ENCODE assay signal across 9 cellular contexts in the genomic region with DNA sequence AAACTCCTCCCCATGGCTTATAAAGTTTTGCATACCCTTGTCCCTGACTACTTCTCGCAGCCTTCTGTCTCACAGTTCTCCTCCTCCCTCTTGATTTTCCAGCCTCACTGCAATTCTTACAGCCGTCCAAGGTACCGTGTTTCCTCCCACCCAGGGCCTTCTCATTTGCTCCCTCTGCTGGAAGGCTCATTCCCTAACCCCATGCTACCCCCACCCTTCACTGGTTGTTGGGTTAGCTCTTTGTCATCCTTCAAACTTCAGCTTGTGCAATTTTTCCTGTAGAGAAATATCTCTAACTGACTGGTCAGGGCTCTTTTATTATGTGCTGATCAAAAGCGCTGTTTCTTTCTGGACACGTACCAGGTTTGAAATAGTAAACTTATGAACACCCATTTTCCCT.
DNase-seq lines count a peak whose midpoint lies in the region; ATAC-seq, FAIRE-seq and TF ChIP-seq lines count a peak whose summit lies in the region.
"Had no signal": no experiment of that assay in that cellular context is flagged by ENCODE, and none has a peak within 500 bp of the region (broad histone marks: within the 10 kb centered on the region; RNA-seq: fewer than 3 reads in every experiment).

No MANE protein-coding gene starts in this region.

- POLR2A ChIA-PET in GM10248 (lab: Yijun Ruan, JAX) (no interaction called here), T-cell (lab: Charles Lee) (no interaction called here)

- H2AFZ ChIP-seq in Loucy (ENCODE audit: low read length): no peak overlapping the region

- H3K9ac ChIP-seq in Loucy (ENCODE audit: low read depth, low read length, poor library complexity, severe bottlenecking): no peak overlapping the region

- peak; percentile 8 for DNase-seq in GM10248 (ENCODE audit: extremely low spot score)
- DNase-seq in bronchial epithelial cell (ENCODE audit: low read depth): peak; percentile 9
- DNase-seq in nephron progenitor cell: no peak
- no peak for DNase-seq in T-cell
- DNase-seq in NCI-H2196 treated with DMSO at 0.1 percent for 48 hours (lab: John Stamatoyannopoulos, UW; ENCODE audit: unreplicated experiment): no peak
- no peak for DNase-seq in OCI-M2 (lab: John Stamatoyannopoulos, UW; ENCODE audit: unreplicated experiment)
- DNase-seq in occipital lobe (lab: John Stamatoyannopoulos, UW): no peak

- CTCF ChIA-PET in GM10248 (lab: Yijun Ruan, JAX): interaction anchor here (1.1 to 3.7 kb wide), 8 partner anchors 12 to 595 kb away, joined by 3 to 11 read pairs (median 5); no protein-coding TSS in a partner anchor
- CTCF ChIA-PET in T-cell (lab: Charles Lee): no interaction called here

- H3K27me3 Mint-ChIP-seq in nephron progenitor cell (ENCODE audit: low read depth, poor library complexity) (peaks cover 9% of the 10 kb centered on the region), T-cell (peaks cover 7 to 15% of the 10 kb centered on the region in 2 donors)

- H3K27ac Mint-ChIP-seq in nephron progenitor cell (no peak overlapping the region), T-cell (no peak overlapping the region)
- H3K27ac Mint-ChIP-seq: mesothelial cell of epicardium had no signal

- H3K4me3 Mint-ChIP-seq in nephron progenitor cell: no peak overlapping the region
- no peak overlapping the region for H3K4me3 Mint-ChIP-seq in T-cell
- H3K4me3 Mint-ChIP-seq: mesothelial cell of epicardium had no signal

- no peaks in the 10 kb centered on the region for H3K79me2 ChIP-seq in Loucy (ENCODE audit: insufficient read depth, low read length)

- no peaks in the 10 kb centered on the region for H3K9me3 Mint-ChIP-seq in nephron progenitor cell
- peaks cover 0 to 3% (median 0%) of the 10 kb centered on the region in 3 donors for H3K9me3 Mint-ChIP-seq in T-cell
- H3K9me3 Mint-ChIP-seq: mesothelial cell of epicardium had no signal

- no peaks in the 10 kb centered on the region for H3F3A ChIP-seq in Loucy (ENCODE audit: low read depth)

- peaks cover 21% of the 10 kb centered on the region for H3K4me1 ChIP-seq in Loucy (ENCODE audit: insufficient read depth, low read length, poor library complexity, severe bottlenecking)

- H3K9me2 ChIP-seq in Loucy (replicated peaks; ENCODE audit: low read depth, low read length): no peaks in the 10 kb centered on the region

- H3K36me3 Mint-ChIP-seq in nephron progenitor cell (ENCODE audit: low read depth) (no peaks in the 10 kb centered on the region), T-cell (no peaks in the 10 kb centered on the region)
- H3K36me3 Mint-ChIP-seq: mesothelial cell of epicardium had no signal

- H3K36me3 ChIP-seq in Loucy (ENCODE audit: insufficient read depth, low read length) (no peaks in the 10 kb centered on the region), bronchial epithelial cell (ENCODE audit: control insufficient read depth, insufficient read depth, low read length) (no peaks in the 10 kb centered on the region)

- H3K4me2 ChIP-seq in Loucy (ENCODE audit: low read depth, low read length, poor library complexity, severe bottlenecking): no peak overlapping the region

- H4K20me1 ChIP-seq in Loucy (ENCODE audit: insufficient read depth, low read length, poor library complexity, severe bottlenecking): no peaks in the 10 kb centered on the region

- H3K27me3 ChIP-seq in Loucy (ENCODE audit: insufficient read depth, low read length, poor library complexity, severe bottlenecking) (no peaks in the 10 kb centered on the region), bronchial epithelial cell (ENCODE audit: control insufficient read depth, insufficient read depth, low read length) (no peaks in the 10 kb centered on the region)

- H3K9me3 ChIP-seq in Loucy (ENCODE audit: insufficient read depth, low read depth, low read length): no peaks in the 10 kb centered on the region

- H3K4me1 Mint-ChIP-seq in nephron progenitor cell (peaks cover 18% of the 10 kb centered on the region), T-cell (peaks cover 3 to 10% (median 3%) of the 10 kb centered on the region in 3 donors)

- no peak for ATAC-seq in T-cell (replicated peaks in 1 of 4)

- H3K4me3 ChIP-seq in Loucy (ENCODE audit: low read length, poor library complexity, severe bottlenecking): no peak overlapping the region
- no peak overlapping the region for H3K4me3 ChIP-seq in bronchial epithelial cell (ENCODE audit: low read depth, low read length)

- no peak for FAIRE-seq in bronchial epithelial cell (lab: Jason Lieb, UNC)

- TF ChIP-seq CTCF in GM10248 (IDR thresholded peaks at IDR 0.05; ENCODE audit: control extremely low read depth, extremely low read depth, low read depth, missing control alignments) (peak; percentile 23), Loucy (conservative IDR thresholded peaks at IDR 0.05; ENCODE audit: low read length) (peak; percentile 55), bronchial epithelial cell (IDR thresholded peaks at IDR 0.05; ENCODE audit: insufficient read depth, low read length, severe bottlenecking) (peak; percentile 24), nephron progenitor cell (IDR thresholded peaks at IDR 0.05) (peak; percentile 19)

Comparison
In these comparisons a context has a peak if more than half of its experiments do, and no peak if none do; other contexts are left out.
1. DNase-seq: peak in GM10248 (single experiment) and bronchial epithelial cell (single experiment); none in nephron progenitor cell (single experiment), T-cell (0 of 34), NCI-H2196 treated with DMSO at 0.1 percent for 48 hours (single experiment), OCI-M2 (single experiment) and occipital lobe (single experiment).
2. Peak in every context shown above with its lines, with median percentiles within 50 percentile points of each other: CTCF ChIP-seq.